ENCODE assay signal across 17 cellular contexts in the genomic region with DNA sequence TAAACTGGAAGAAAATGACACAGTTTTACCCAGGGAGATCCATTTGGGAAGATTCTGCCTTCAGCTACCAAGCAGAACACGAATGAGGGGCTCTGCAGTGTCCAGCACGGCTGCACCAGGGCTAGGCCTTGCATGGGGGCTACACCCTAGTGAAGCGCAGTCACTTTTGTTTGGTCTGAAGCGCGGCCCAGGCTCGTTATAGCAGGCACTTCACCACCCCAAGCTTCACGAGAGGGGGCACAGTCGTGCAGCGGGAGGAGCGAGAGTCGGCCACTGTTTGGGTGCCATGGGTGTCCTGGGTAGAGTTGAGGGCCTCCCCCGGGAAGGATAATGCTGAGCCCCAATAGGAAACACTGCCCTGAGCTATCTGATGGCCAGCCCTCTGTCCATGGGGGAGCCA. TPM values are rescaled to one million over a fixed set of nuclear protein-coding genes. Genes with fewer than 3 reads are reported as not detected.
DNase-seq lines count a peak whose midpoint lies in the region; ATAC-seq and TF ChIP-seq lines count a peak whose summit lies in the region.
"Had no signal": no experiment of that assay in that cellular context is flagged by ENCODE, and none has a peak within 500 bp of the region (broad histone marks: within the 10 kb centered on the region; RNA-seq: fewer than 3 reads in every experiment).

No MANE protein-coding gene starts in this region.

- DNase-seq in CD4-positive, alpha-beta T cell: no peak
- DNase-seq in T-helper 17 cell (no peak), NCI-H345 (lab: John Stamatoyannopoulos, UW) (no peak), NCI-H2081 (lab: John Stamatoyannopoulos, UW) (no peak)
- no peak for DNase-seq in stimulated activated CD4-positive, alpha-beta T cell treated with anti-CD3 and anti-CD28 coated beads, Interleukin-2, amount 100 ng/mL, for 24 hours
- DNase-seq: activated CD4-positive, alpha-beta T cell treated with anti-CD3 and anti-CD28 coated beads for 4 hours; left cardiac atrium; MG63; NCI-H1694; NCI-H446 treated with DMSO at 0.1 percent for 48 hours; RPMI8226 had no signal

- H3K4me3 ChIP-seq in mucosa of rectum (ENCODE audit: low read length in 2 of 2): no peak overlapping the region
- H3K4me3 ChIP-seq: esophagus muscularis mucosa, MG63 had no signal

- intact Hi-C loops in CD4-positive, alpha-beta T cell (cut with DNase I, micrococcal nuclease): no loop called here

- ATAC-seq in CD4-positive, alpha-beta T cell (ENCODE audit: poor library complexity): no peak
- ATAC-seq in T-helper 17 cell (no peak), HG03135 (IDR thresholded peaks at IDR 0.05; ENCODE audit: unreplicated experiment) (no peak)
- ATAC-seq: left cardiac atrium had no signal

- no peak for TF ChIP-seq CTCF in 22Rv1 (IDR thresholded peaks at IDR 0.05)
- no peak for TF ChIP-seq CTCF in CD4-positive, alpha-beta T cell (IDR thresholded peaks at IDR 0.05)

- H3K4me1 Mint-ChIP-seq in CD4-positive, alpha-beta T cell (ENCODE audit: low read depth): peaks cover 28% of the 10 kb centered on the region
- H3K4me1 Mint-ChIP-seq in T-helper 17 cell: peaks cover 32% of the 10 kb centered on the region

- peak overlapping the region; percentile 90 for H3K27ac Mint-ChIP-seq in CD4-positive, alpha-beta T cell
- H3K27ac Mint-ChIP-seq in T-helper 17 cell: peak overlapping the region; percentile 97

- peaks cover 84% of the 10 kb centered on the region for H3K36me3 Mint-ChIP-seq in CD4-positive, alpha-beta T cell (ENCODE audit: low read depth)
- no peaks in the 10 kb centered on the region for H3K36me3 Mint-ChIP-seq in T-helper 17 cell (ENCODE audit: low read depth)

- H3K27ac ChIP-seq in 22Rv1 (peak overlapping the region; percentile 81), mucosa of rectum (ENCODE audit: low read depth in 2 of 2, low read length in 2 of 2) (peak overlapping the region; percentile 49 to 88)
- no peak overlapping the region for H3K27ac ChIP-seq in CD4-positive, alpha-beta T cell (ENCODE audit: low read depth, low read length)
- H3K27ac ChIP-seq: esophagus muscularis mucosa had no signal

- H3K9me3 ChIP-seq in CD4-positive, alpha-beta T cell (ENCODE audit: control insufficient read depth, low read length): no peaks in the 10 kb centered on the region
- H3K9me3 ChIP-seq in T-helper 17 cell (ENCODE audit: control insufficient read depth, low read length, poor library complexity, severe bottlenecking) (no peaks in the 10 kb centered on the region), mucosa of rectum (ENCODE audit: control insufficient read depth in 2 of 2, low read length in 2 of 2) (no peaks in the 10 kb centered on the region)
- H3K9me3 ChIP-seq: esophagus muscularis mucosa, MG63 had no signal

- H3K4me1 ChIP-seq in mucosa of rectum (ENCODE audit: control insufficient read depth in 2 of 2, insufficient read depth in 2 of 2, low read length in 2 of 2): peaks cover 30 to 35% of the 10 kb centered on the region in 2 donors

- peak overlapping the region in 1 of 2 donors; percentile 52 for H3K9ac ChIP-seq in mucosa of rectum (ENCODE audit: low read depth in 1 of 2, low read length in 2 of 2)

- no peak overlapping the region for H3K4me3 Mint-ChIP-seq in CD4-positive, alpha-beta T cell
- no peak overlapping the region for H3K4me3 Mint-ChIP-seq in T-helper 17 cell

- peaks cover 11 to 25% of the 10 kb centered on the region in 2 donors for H3K36me3 ChIP-seq in mucosa of rectum (ENCODE audit: control insufficient read depth in 2 of 2, insufficient read depth in 2 of 2, low read length in 2 of 2)

- no peaks in the 10 kb centered on the region for H3K27me3 ChIP-seq in CD4-positive, alpha-beta T cell (ENCODE audit: control insufficient read depth, insufficient read depth, low read length)
- H3K27me3 ChIP-seq in mucosa of rectum (ENCODE audit: control insufficient read depth in 2 of 2, insufficient read depth in 2 of 2, low read length in 2 of 2): no peaks in the 10 kb centered on the region
- H3K27me3 ChIP-seq: esophagus muscularis mucosa, MG63 had no signal

- CTCF ChIA-PET in CD4-positive, alpha-beta T cell (lab: Charles Lee): no interaction called here

- POLR2A ChIA-PET in CD4-positive, alpha-beta T cell (lab: Charles Lee): interaction anchor here (1.5 kb wide), 1 partner anchor 21 kb away, joined by 3 read pairs; a partner anchor contains a TSS

- no peaks in the 10 kb centered on the region for H3K27me3 Mint-ChIP-seq in CD4-positive, alpha-beta T cell
- no peaks in the 10 kb centered on the region for H3K27me3 Mint-ChIP-seq in T-helper 17 cell

- H3K9me3 Mint-ChIP-seq in CD4-positive, alpha-beta T cell: no peaks in the 10 kb centered on the region

RNA-seq across cellular contexts. Expression of a gene that starts 21.6 kb away (rescaled TPM):
- total RNA-seq in CD4-positive, alpha-beta T cell: under 1 TPM in 1 of 2 experiments, not detected in 1; 0.77 TPM
- under 1 TPM; 0.65 to 0.86 TPM for total RNA-seq in T-helper 17 cell
- total RNA-seq: esophagus muscularis mucosa, H4, left cardiac atrium, omental fat pad had no signal

RNA-seq across cellular contexts. Expression of a gene that starts 34.1 kb away (rescaled TPM):
- total RNA-seq in CD4-positive, alpha-beta T cell: 100 to 1,000 TPM; 292 to 294 TPM
- 100 to 1,000 TPM; 346 to 383 TPM for total RNA-seq in T-helper 17 cell
- total RNA-seq: H4 had no signal

RNA-seq across cellular contexts. Expression of a gene that starts 46.2 kb away (rescaled TPM):
- total RNA-seq in CD4-positive, alpha-beta T cell: 10 to 100 TPM; 74.2 to 76.9 TPM
- total RNA-seq in T-helper 17 cell: 10 to 100 TPM; 40.4 to 72.8 TPM

RNA-seq across cellular contexts. Expression of a gene that starts 46.5 kb away (rescaled TPM):
- 10 to 100 TPM; 92.6 to 93.7 TPM for total RNA-seq in CD4-positive, alpha-beta T cell
- total RNA-seq in T-helper 17 cell: 100 to 1,000 TPM; 100 to 141 TPM
